Comparison of ENCODE assay signal across 1 cellular context in genomic region chr17:73744411-73744810, GRCh38.
TF ChIP-seq lines count a peak whose summit lies in the region.

No MANE protein-coding gene starts in this region.

TF ChIP-seq in GM23338, 12 proteins besides CTCF, POLR2A, EP300 and RAD21 (continued from another document):
- TF ChIP-seq, protein P1, sequence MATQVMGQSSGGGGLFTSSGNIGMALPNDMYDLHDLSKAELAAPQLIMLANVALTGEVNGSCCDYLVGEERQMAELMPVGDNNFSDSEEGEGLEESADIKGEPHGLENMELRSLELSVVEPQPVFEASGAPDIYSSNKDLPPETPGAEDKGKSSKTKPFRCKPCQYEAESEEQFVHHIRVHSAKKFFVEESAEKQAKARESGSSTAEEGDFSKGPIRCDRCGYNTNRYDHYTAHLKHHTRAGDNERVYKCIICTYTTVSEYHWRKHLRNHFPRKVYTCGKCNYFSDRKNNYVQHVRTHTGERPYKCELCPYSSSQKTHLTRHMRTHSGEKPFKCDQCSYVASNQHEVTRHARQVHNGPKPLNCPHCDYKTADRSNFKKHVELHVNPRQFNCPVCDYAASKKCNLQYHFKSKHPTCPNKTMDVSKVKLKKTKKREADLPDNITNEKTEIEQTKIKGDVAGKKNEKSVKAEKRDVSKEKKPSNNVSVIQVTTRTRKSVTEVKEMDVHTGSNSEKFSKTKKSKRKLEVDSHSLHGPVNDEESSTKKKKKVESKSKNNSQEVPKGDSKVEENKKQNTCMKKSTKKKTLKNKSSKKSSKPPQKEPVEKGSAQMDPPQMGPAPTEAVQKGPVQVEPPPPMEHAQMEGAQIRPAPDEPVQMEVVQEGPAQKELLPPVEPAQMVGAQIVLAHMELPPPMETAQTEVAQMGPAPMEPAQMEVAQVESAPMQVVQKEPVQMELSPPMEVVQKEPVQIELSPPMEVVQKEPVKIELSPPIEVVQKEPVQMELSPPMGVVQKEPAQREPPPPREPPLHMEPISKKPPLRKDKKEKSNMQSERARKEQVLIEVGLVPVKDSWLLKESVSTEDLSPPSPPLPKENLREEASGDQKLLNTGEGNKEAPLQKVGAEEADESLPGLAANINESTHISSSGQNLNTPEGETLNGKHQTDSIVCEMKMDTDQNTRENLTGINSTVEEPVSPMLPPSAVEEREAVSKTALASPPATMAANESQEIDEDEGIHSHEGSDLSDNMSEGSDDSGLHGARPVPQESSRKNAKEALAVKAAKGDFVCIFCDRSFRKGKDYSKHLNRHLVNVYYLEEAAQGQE (IDR thresholded peaks at IDR 0.05; ENCODE audit: unreplicated experiment): no peak
- TF ChIP-seq ZNF114 (CRISPR knock-in tag; IDR thresholded peaks at IDR 0.05): no peak
- no peak for TF ChIP-seq ETS1 (IDR thresholded peaks at IDR 0.05)
